In the genomic region with DNA sequence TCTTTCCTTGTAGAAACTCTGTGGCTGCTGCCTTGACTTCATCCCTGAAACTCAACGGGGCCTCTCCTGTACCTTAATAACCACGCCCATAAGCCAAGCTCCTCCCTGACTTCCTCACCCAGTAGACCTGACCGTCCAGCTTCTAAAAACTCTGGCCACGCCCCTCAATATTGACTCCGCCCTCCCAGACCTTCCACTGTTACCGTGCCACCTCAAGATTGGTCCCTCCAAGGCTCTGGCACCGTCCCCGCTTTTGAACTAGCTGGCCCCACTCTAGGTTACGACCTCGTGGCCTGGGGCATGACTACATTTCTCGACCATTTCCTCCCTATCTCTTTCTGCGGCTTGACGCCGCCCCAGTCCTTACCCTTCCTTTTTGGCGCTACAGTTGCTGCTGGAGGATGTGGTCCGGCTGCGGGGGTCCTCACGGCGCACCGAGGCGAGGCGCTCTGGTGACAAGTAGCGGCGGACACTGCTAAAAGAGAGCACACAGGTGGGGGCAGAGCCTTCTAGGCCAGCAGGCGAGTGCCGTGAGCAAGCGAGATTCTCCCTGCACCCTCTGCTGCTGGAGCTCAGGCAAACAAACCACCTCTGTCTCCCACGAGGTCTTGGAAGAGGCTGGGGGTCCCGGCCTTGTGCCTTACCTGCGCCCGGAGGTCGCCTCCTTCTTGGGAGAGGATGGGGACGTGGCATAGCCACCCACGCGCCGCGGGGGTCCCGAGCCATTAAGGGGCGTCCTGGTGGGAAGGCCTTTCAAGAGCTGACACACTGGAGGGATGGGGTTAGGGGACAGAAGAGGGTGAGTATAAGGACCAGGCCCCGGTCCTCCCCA, we compare ENCODE assay signal across 8 cellular contexts. TPM values are rescaled to one million over a fixed set of nuclear protein-coding genes. Genes with fewer than 3 reads are reported as not detected.
DNase-seq lines count a peak whose midpoint lies in the region; ATAC-seq and TF ChIP-seq lines count a peak whose summit lies in the region.

No MANE protein-coding gene starts in this region.

- H3K9ac ChIP-seq in duodenal mucosa (ENCODE audit: low read depth in 1 of 2, low read length in 2 of 2): peak overlapping the region in 1 of 2 donors; percentile 70

- H3K27me3 ChIP-seq in duodenal mucosa (ENCODE audit: control insufficient read depth in 1 of 2, insufficient read depth in 2 of 2, low read length in 2 of 2) (peaks cover 12 to 22% of the 10 kb centered on the region in 2 donors), lower lobe of right lung (ENCODE audit: low read depth) (peaks cover 24% of the 10 kb centered on the region)

- no peaks in the 10 kb centered on the region for H3K9me3 Mint-ChIP-seq in activated CD4-positive, alpha-beta T cell treated with anti-CD3 and anti-CD28 coated beads, Interleukin-2, amount 10 ng/mL, durations not matched to agents 24 days and 14 days

- H3K36me3 ChIP-seq in duodenal mucosa (ENCODE audit: control insufficient read depth in 1 of 2, insufficient read depth in 2 of 2, low read length in 2 of 2): no peaks in the 10 kb centered on the region
- H3K36me3 ChIP-seq in lower lobe of right lung: no peaks in the 10 kb centered on the region

- intact Hi-C loops in activated CD4-positive, alpha-beta T cell treated with anti-CD3 and anti-CD28 coated beads, Interleukin-2, amount 10 ng/mL, durations not matched to agents 24 days and 14 days (cut with micrococcal nuclease): loop anchor here (1.0 to 5.0 kb wide), 6 partner anchors 27 to 245 kb away; partner anchors contain the start of genes ERCC1, GIPR, IRF2BP1 and OPA3
- intact Hi-C loops in lower lobe of right lung (cut with DNase I): no loop called here

- no peaks in the 10 kb centered on the region for H3K9me3 ChIP-seq in duodenal mucosa (ENCODE audit: control insufficient read depth in 1 of 2, low read length in 2 of 2)
- H3K9me3 ChIP-seq in lower lobe of right lung: no peaks in the 10 kb centered on the region

- peaks cover 16% of the 10 kb centered on the region for H3K36me3 Mint-ChIP-seq in activated CD4-positive, alpha-beta T cell treated with anti-CD3 and anti-CD28 coated beads, Interleukin-2, amount 10 ng/mL, durations not matched to agents 24 days and 14 days (ENCODE audit: low read depth)

- peak overlapping the region; percentile 82 for H3K4me3 Mint-ChIP-seq in activated CD4-positive, alpha-beta T cell treated with anti-CD3 and anti-CD28 coated beads, Interleukin-2, amount 10 ng/mL, durations not matched to agents 24 days and 14 days

- H3K4me1 ChIP-seq in duodenal mucosa (ENCODE audit: control insufficient read depth in 1 of 2, insufficient read depth in 2 of 2, low read length in 2 of 2) (peaks cover 34 to 40% of the 10 kb centered on the region in 2 donors), lower lobe of right lung (peaks cover 63% of the 10 kb centered on the region)

- no peak for TF ChIP-seq CTCF in lower lobe of right lung (IDR thresholded peaks at IDR 0.05)

- H3K4me3 ChIP-seq in duodenal mucosa (ENCODE audit: low read depth in 1 of 2, low read length in 2 of 2) (peak overlapping the region; percentile 69 to 74), lower lobe of right lung (peak overlapping the region; percentile 53)

- peak overlapping the region; percentile 47 for H3K27ac ChIP-seq in duodenal mucosa (ENCODE audit: low read depth, low read length)
- peak overlapping the region; percentile 85 for H3K27ac ChIP-seq in lower lobe of right lung

- H3K4me1 Mint-ChIP-seq in activated CD4-positive, alpha-beta T cell treated with anti-CD3 and anti-CD28 coated beads, Interleukin-2, amount 10 ng/mL, durations not matched to agents 24 days and 14 days: peaks cover 41% of the 10 kb centered on the region

- peak overlapping the region; percentile 98 for H3K27ac Mint-ChIP-seq in activated CD4-positive, alpha-beta T cell treated with anti-CD3 and anti-CD28 coated beads, Interleukin-2, amount 10 ng/mL, durations not matched to agents 24 days and 14 days

- H3K27me3 Mint-ChIP-seq in activated CD4-positive, alpha-beta T cell treated with anti-CD3 and anti-CD28 coated beads, Interleukin-2, amount 10 ng/mL, durations not matched to agents 24 days and 14 days: peaks cover 6% of the 10 kb centered on the region

- ATAC-seq in HG03095 (IDR thresholded peaks at IDR 0.05; ENCODE audit: unreplicated experiment): peak; percentile 38
- ATAC-seq in lower lobe of right lung: peak; percentile 81 to 85

- DNase-seq in NCI-H1694 treated with DMSO at 0.1 percent for 48 hours (lab: John Stamatoyannopoulos, UW): peak; percentile 9
- DNase-seq in NCI-H1694 (lab: John Stamatoyannopoulos, UW): no peak
- peak; percentile 68 for DNase-seq in NCI-H345 treated with DMSO at 0.1 percent for 48 hours (lab: John Stamatoyannopoulos, UW; ENCODE audit: unreplicated experiment)
- peak; percentile 93 for DNase-seq in activated CD4-positive, alpha-beta T cell treated with anti-CD3 and anti-CD28 coated beads, Interleukin-2, amount 10 ng/mL, durations not matched to agents 24 days and 14 days
- peak; percentile 92 for DNase-seq in lower lobe of right lung
- DNase-seq in stimulated activated CD8-positive, alpha-beta memory T cell treated with anti-CD3 and anti-CD28 coated beads, Interleukin-15, amount 100 ng/mL, for 4 hours (ENCODE audit: low read depth in 2 of 2): peak; percentile 44 to 45

RNA-seq across cellular contexts. Expression of gene EML2, which starts 2.3 kb away (rescaled TPM):
- total RNA-seq in activated CD4-positive, alpha-beta T cell treated with anti-CD3 and anti-CD28 coated beads, Interleukin-2, amount 10 ng/mL, durations not matched to agents 24 days and 14 days: 157 and 180 TPM in 2 replicates
- total RNA-seq in lower lobe of right lung: 51.4 TPM

RNA-seq across cellular contexts. Expression of gene GIPR, which starts 26.5 kb away (rescaled TPM):
- total RNA-seq in activated CD4-positive, alpha-beta T cell treated with anti-CD3 and anti-CD28 coated beads, Interleukin-2, amount 10 ng/mL, durations not matched to agents 24 days and 14 days: 4.2 and 5.8 TPM in 2 replicates
- 7.5 TPM for total RNA-seq in lower lobe of right lung

RNA-seq across cellular contexts. Expression of gene GPR4, which starts 39.5 kb away (rescaled TPM):
- not detected in 2 replicates for total RNA-seq in activated CD4-positive, alpha-beta T cell treated with anti-CD3 and anti-CD28 coated beads, Interleukin-2, amount 10 ng/mL, durations not matched to agents 24 days and 14 days
- 10.5 TPM for total RNA-seq in lower lobe of right lung

RNA-seq across cellular contexts. Expression of gene SNRPD2, which starts 50.3 kb away (rescaled TPM):
- total RNA-seq in activated CD4-positive, alpha-beta T cell treated with anti-CD3 and anti-CD28 coated beads, Interleukin-2, amount 10 ng/mL, durations not matched to agents 24 days and 14 days: 810 and 849 TPM in 2 replicates
- 229 TPM for total RNA-seq in lower lobe of right lung

RNA-seq across cellular contexts. Expression of gene QPCTL, which starts 51.0 kb away (rescaled TPM):
- 16.7 and 20.9 TPM in 2 replicates for total RNA-seq in activated CD4-positive, alpha-beta T cell treated with anti-CD3 and anti-CD28 coated beads, Interleukin-2, amount 10 ng/mL, durations not matched to agents 24 days and 14 days
- 5.0 TPM for total RNA-seq in lower lobe of right lung

Comparison
In these comparisons a context has a peak if more than half of its experiments do, and no peak if none do; other contexts are left out.
1. RNA of gene GPR4, which starts 39.5 kb away (total RNA-seq): 10.5 TPM in lower lobe of right lung (single experiment); not detected in activated CD4-positive, alpha-beta T cell treated with anti-CD3 and anti-CD28 coated beads, Interleukin-2, amount 10 ng/mL, durations not matched to agents 24 days and 14 days; every median in the first group is over 10 times any median in the second.